Comparison of ENCODE assay signal across 14 cellular contexts in genomic region chr22:42908082-42908746, GRCh38. TPM values are rescaled to one million over a fixed set of nuclear protein-coding genes. Genes with fewer than 3 reads are reported as not detected.
A peak's percentile ranks its signal among the peaks of the same experiment; 100 is the strongest.
DNase-seq lines count a peak whose midpoint lies in the region; TF ChIP-seq lines count a peak whose summit lies in the region.
"Had no signal": no experiment of that assay in that cellular context is flagged by ENCODE, and none has a peak within 500 bp of the region (broad histone marks: within the 10 kb centered on the region; RNA-seq: fewer than 3 reads in every experiment).

No MANE protein-coding gene starts in this region.

- H3K27ac ChIP-seq in BLaER1 treated with 17β-estradiol and CSF1 and Interleukin-3, amounts not matched to agents 10 nM and 100 nM = peak overlapping the region in 10 of 11 experiments; percentile 9 to 92 (median 67); a peak in 18 of 22 replicates
- H3K27ac ChIP-seq in RWPE1 (peak overlapping the region; percentile 81), right atrium auricular region (peak overlapping the region; percentile 74 to 87), rectal smooth muscle tissue (ENCODE audit: low read depth, low read length) (peak overlapping the region; percentile 63)

- no peaks in the 10 kb centered on the region for H3K27me3 ChIP-seq in BLaER1 treated with 17β-estradiol and CSF1 and Interleukin-3, amounts not matched to agents 10 nM and 100 nM
- H3K27me3 ChIP-seq in right atrium auricular region (no peaks in the 10 kb centered on the region), rectal smooth muscle tissue (ENCODE audit: control insufficient read depth, insufficient read depth, low read length) (no peaks in the 10 kb centered on the region)

- H3K4me3 Mint-ChIP-seq in activated naive CD8-positive, alpha-beta T cell treated with anti-CD3 and anti-CD28 coated beads for 36 hours = no peak overlapping the region

- H3K27me3 Mint-ChIP-seq in activated naive CD8-positive, alpha-beta T cell treated with anti-CD3 and anti-CD28 coated beads for 36 hours = no peaks in the 10 kb centered on the region

- no peaks in the 10 kb centered on the region for H3K9me3 ChIP-seq in BLaER1 treated with 17β-estradiol and CSF1 and Interleukin-3, amounts not matched to agents 10 nM and 100 nM (replicated peaks in 1 of 11)
- no peaks in the 10 kb centered on the region for H3K9me3 ChIP-seq in right atrium auricular region

- CTCF ChIA-PET in RWPE1 (lab: Yijun Ruan, JAX) = no interaction called here

- no peak overlapping the region for H3K27ac Mint-ChIP-seq in activated naive CD8-positive, alpha-beta T cell treated with anti-CD3 and anti-CD28 coated beads for 36 hours

- peak overlapping the region; percentile 23 to 76 (median 52); a peak in 16 of 22 replicates for H3K9ac ChIP-seq in BLaER1 treated with 17β-estradiol and CSF1 and Interleukin-3, amounts not matched to agents 10 nM and 100 nM
- no peak overlapping the region for H3K9ac ChIP-seq in rectal smooth muscle tissue (ENCODE audit: low read length)

- no peak for TF ChIP-seq CTCF in RWPE1 (conservative IDR thresholded peaks at IDR 0.05; ENCODE audit: low read depth)
- TF ChIP-seq CTCF in right atrium auricular region (IDR thresholded peaks at IDR 0.05) = no peak

- H3K9me3 Mint-ChIP-seq in activated naive CD8-positive, alpha-beta T cell treated with anti-CD3 and anti-CD28 coated beads for 36 hours = no peaks in the 10 kb centered on the region

- H3K36me3 ChIP-seq in BLaER1 treated with 17β-estradiol and CSF1 and Interleukin-3, amounts not matched to agents 10 nM and 100 nM = peaks cover 42 to 77% (median 61%) of the 10 kb centered on the region in 11 experiments
- H3K36me3 ChIP-seq in right atrium auricular region (no peaks in the 10 kb centered on the region), rectal smooth muscle tissue (ENCODE audit: control insufficient read depth, insufficient read depth, low read length) (peaks cover 2% of the 10 kb centered on the region)

- POLR2A ChIA-PET in RWPE1 (lab: Yijun Ruan, JAX; ENCODE audit: low non-redundant PET) = no interaction called here

- H3K36me3 Mint-ChIP-seq in activated naive CD8-positive, alpha-beta T cell treated with anti-CD3 and anti-CD28 coated beads for 36 hours = peaks cover 3% of the 10 kb centered on the region

- peaks cover 92 to 100% (median 98%) of the 10 kb centered on the region in 10 experiments for H3K4me1 ChIP-seq in BLaER1 treated with 17β-estradiol and CSF1 and Interleukin-3, amounts not matched to agents 10 nM and 100 nM
- peaks cover 0 to 95% of the 10 kb centered on the region in 2 donors for H3K4me1 ChIP-seq in right atrium auricular region
- H3K4me1 ChIP-seq in rectal smooth muscle tissue (ENCODE audit: control insufficient read depth, insufficient read depth, low read length) = peaks cover 22% of the 10 kb centered on the region

- H3K4me3 ChIP-seq in BLaER1 treated with 17β-estradiol and CSF1 and Interleukin-3, amounts not matched to agents 10 nM and 100 nM = peak overlapping the region in 2 of 10 experiments; percentile 5 to 17; a peak in 3 of 20 replicates
- no peak overlapping the region for H3K4me3 ChIP-seq in right atrium auricular region
- H3K4me3 ChIP-seq in rectal smooth muscle tissue (ENCODE audit: low read length) = no peak overlapping the region

- DNase-seq in RWPE1 (ENCODE audit: low spot score) = no peak
- DNase-seq in right atrium auricular region (ENCODE audit: low spot score) = no peak
- no peak for DNase-seq in activated naive CD8-positive, alpha-beta T cell treated with anti-CD3 and anti-CD28 coated beads for 36 hours
- DNase-seq in GM03348 (ENCODE audit: low spot score) = no peak
- no peak for DNase-seq in activated CD8-positive, alpha-beta memory T cell treated with anti-CD3 and anti-CD28 coated beads, Interleukin-2, amount 50 U/mL, for 48 hours
- DNase-seq in NCI-H748 (lab: John Stamatoyannopoulos, UW; ENCODE audit: unreplicated experiment) = no peak
- DNase-seq: activated CD4-positive, alpha-beta T cell treated with anti-CD3 and anti-CD28 coated beads for 1 hour; effector CD8-positive, alpha-beta T cell; kidney; MM.1S; NCI-H226; PC-3 had no signal

- H4K20me1 ChIP-seq in BLaER1 treated with 17β-estradiol and CSF1 and Interleukin-3, amounts not matched to agents 10 nM and 100 nM = peaks cover 10 to 100% (median 54%) of the 10 kb centered on the region in 11 experiments; a peak in 16 of 22 replicates

- H3K4me2 ChIP-seq in BLaER1 treated with 17β-estradiol and CSF1 and Interleukin-3, amounts not matched to agents 10 nM and 100 nM = peak overlapping the region; percentile 68 to 93 (median 87)

- peaks cover 2% of the 10 kb centered on the region for H3K4me1 Mint-ChIP-seq in activated naive CD8-positive, alpha-beta T cell treated with anti-CD3 and anti-CD28 coated beads for 36 hours

RNA-seq across cellular contexts. Expression of gene ARFGAP3, which starts 51.1 kb away (rescaled TPM):
- 10 to 100 TPM; 27.4 to 29.6 TPM for total RNA-seq in right atrium auricular region
- 10 to 100 TPM; 27.2 to 29.1 TPM for total RNA-seq in activated naive CD8-positive, alpha-beta T cell treated with anti-CD3 and anti-CD28 coated beads for 36 hours
